ENCODE assay signal across 11 cellular contexts in the genomic region with DNA sequence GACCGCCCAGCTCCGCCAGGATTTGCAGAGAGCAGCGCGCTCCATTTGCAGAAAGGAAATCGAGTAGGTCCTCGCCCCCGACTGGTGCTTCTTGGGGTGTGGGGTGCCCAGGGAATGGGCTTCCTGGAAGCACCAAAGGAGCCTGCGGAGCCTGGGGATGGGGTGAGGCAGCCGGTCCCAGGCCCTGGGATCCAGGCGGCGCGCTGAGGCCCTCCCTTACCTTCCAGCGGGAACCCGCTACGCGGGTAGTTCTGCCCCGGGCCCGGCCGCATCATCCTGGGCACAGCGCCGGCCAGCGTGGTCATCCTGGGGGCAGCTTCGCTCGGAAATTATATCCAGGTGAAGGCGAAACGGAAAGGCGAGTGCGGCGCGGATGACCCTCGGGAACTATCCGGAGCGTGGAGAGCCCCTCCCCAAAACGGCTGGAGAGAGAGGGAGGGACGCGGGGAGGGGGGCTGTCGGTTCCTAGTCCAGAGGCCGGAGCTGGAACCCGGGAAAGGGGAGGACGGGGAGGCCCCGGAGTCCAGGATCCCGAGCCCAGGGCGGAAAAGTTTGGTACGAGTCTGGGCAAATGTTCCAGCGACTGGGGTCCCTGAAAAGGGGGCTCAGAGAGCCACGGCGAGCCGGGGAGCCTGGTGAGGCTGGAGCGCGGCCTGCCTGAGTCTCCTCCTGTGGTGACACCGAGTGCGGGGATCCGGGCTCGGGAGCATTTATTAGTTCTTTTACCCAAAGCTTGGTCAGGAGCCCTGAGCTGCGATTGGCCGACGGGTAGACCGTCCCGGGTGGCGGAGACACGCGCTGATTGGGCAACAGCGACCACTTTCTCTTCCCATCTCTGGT. TPM values are rescaled to one million over a fixed set of nuclear protein-coding genes. Genes with fewer than 3 reads are reported as not detected.
DNase-seq lines count a peak whose midpoint lies in the region; ATAC-seq and TF ChIP-seq lines count a peak whose summit lies in the region.
"Had no signal": no experiment of that assay in that cellular context is flagged by ENCODE, and none has a peak within 500 bp of the region (broad histone marks: within the 10 kb centered on the region; RNA-seq: fewer than 3 reads in every experiment).

Gene PAX3 (minus strand): TSS at position 688 of the 840 bp plus-strand sequence. CDS start 383 bp downstream, at position 305.

- in situ Hi-C loops in mammary epithelial cell (cut with MboI; ENCODE audit: low sequenced_read_pairs in 2 of 2) = no loop called here

- H3K36me3 ChIP-seq in mammary epithelial cell (ENCODE audit: insufficient read depth, low read length) = no peaks in the 10 kb centered on the region
- H3K36me3 ChIP-seq in mesodermal cell (ENCODE audit: control insufficient read depth, insufficient read depth, low read length) = no peaks in the 10 kb centered on the region
- no peaks in the 10 kb centered on the region for H3K36me3 ChIP-seq in upper lobe of right lung
- H3K36me3 ChIP-seq: tibial nerve had no signal

- no peaks in the 10 kb centered on the region for H4K20me1 ChIP-seq in mammary epithelial cell (ENCODE audit: insufficient read depth, low read length)

- CTCF ChIA-PET in mammary epithelial cell (lab: Charles Lee; ENCODE audit: low non-redundant PET) = no interaction called here

- no peak within 1 kb of the TSS for H3K27ac ChIP-seq in mammary epithelial cell (ENCODE audit: insufficient read depth, low read depth, low read length)
- peak within 1 kb of the TSS; percentile 57 for H3K27ac ChIP-seq in mesodermal cell (ENCODE audit: low read depth, low read length, severe bottlenecking)
- H3K27ac ChIP-seq in upper lobe of right lung = no peak within 1 kb of the TSS
- H3K27ac ChIP-seq: dorsolateral prefrontal cortex, tibial nerve had no signal

- H3K9me3 ChIP-seq in mammary epithelial cell (replicated peaks; ENCODE audit: insufficient read depth, low read length) (peaks cover 2% of the 10 kb centered on the region), mesodermal cell (ENCODE audit: control insufficient read depth, low read length) (no peaks in the 10 kb centered on the region), upper lobe of right lung (no peaks in the 10 kb centered on the region)
- H3K9me3 ChIP-seq: tibial nerve had no signal

- H3K4me2 ChIP-seq in mammary epithelial cell (ENCODE audit: insufficient read depth, low read depth, low read length) = peak within 1 kb of the TSS; percentile 35

- H3K27me3 ChIP-seq in mammary epithelial cell (ENCODE audit: insufficient read depth, low read length) (peaks cover 95% of the 10 kb centered on the region), upper lobe of right lung (peaks cover 99% of the 10 kb centered on the region)

- intact Hi-C loops in mammary epithelial cell (cut with micrococcal nuclease) = no loop called here
- intact Hi-C loops in upper lobe of right lung (cut with DNase I) = no loop called here

- DNase-seq in AG08395 (ENCODE audit: low spot score) (peak; percentile 95), H4 (ENCODE audit: low spot score) (peak; percentile 84), mammary epithelial cell (no peak), A172 (ENCODE audit: low spot score) (no peak), upper lobe of right lung (no peak)
- DNase-seq: DMS79, dorsolateral prefrontal cortex had no signal

- H3K79me2 ChIP-seq in mammary epithelial cell (ENCODE audit: insufficient read depth, low read length) = no peaks in the 10 kb centered on the region

- WGBS in mammary epithelial cell (ENCODE audit: low coverage, missing lambda C conversion rate) = 12% methylated on average over 19 of the region's 63 CpGs
- WGBS in mesodermal cell (ENCODE audit: insufficient coverage in 2 of 2), 2 experiments = 1% methylated on average over 49 to 60 of the region's 63 CpGs

- dilution Hi-C loops in mammary epithelial cell (cut with HindIII; ENCODE audit: low sequenced_read_pairs) = no loop called here

- BruUV-seq in mammary epithelial cell (replicated peaks; lab: Mats Ljungman, UMichigan) = no TSS peak

- TF ChIP-seq CTCF in mammary epithelial cell (conservative IDR thresholded peaks at IDR 0.05 in 1 of 2, IDR thresholded peaks at IDR 0.05 in 1 of 2; ENCODE audit: extremely low read depth in 1 of 2, insufficient read depth in 1 of 2, low read depth in 1 of 2, low read length in 2 of 2) (no peak), upper lobe of right lung (IDR thresholded peaks at IDR 0.05) (no peak)

- ATAC-seq in GM21576 (IDR thresholded peaks at IDR 0.05; ENCODE audit: unreplicated experiment) (no peak), HG03520 (IDR thresholded peaks at IDR 0.05; ENCODE audit: unreplicated experiment) (no peak), upper lobe of right lung (no peak)

- no peak within 1 kb of the TSS for H3K9ac ChIP-seq in mammary epithelial cell (ENCODE audit: insufficient read depth, low read length)

- H3K4me3 ChIP-seq in mammary epithelial cell (replicated peaks in 1 of 3; ENCODE audit: insufficient read depth in 1 of 3, low read depth in 2 of 3, low read length in 3 of 3) = no peak within 1 kb of the TSS
- peak within 1 kb of the TSS; percentile 47 for H3K4me3 ChIP-seq in mesodermal cell (ENCODE audit: extremely low read depth, insufficient read depth, low read length, poor library complexity, severe bottlenecking)
- H3K4me3 ChIP-seq in upper lobe of right lung = no peak within 1 kb of the TSS

- peaks cover 3% of the 10 kb centered on the region for H3K4me1 ChIP-seq in mammary epithelial cell (ENCODE audit: insufficient read depth, low read length)
- peaks cover 41% of the 10 kb centered on the region for H3K4me1 ChIP-seq in mesodermal cell (ENCODE audit: control insufficient read depth, insufficient read depth, low read length, poor library complexity, severe bottlenecking)
- H3K4me1 ChIP-seq in upper lobe of right lung = peaks cover 17% of the 10 kb centered on the region

- no peak within 1 kb of the TSS for H2AFZ ChIP-seq in mammary epithelial cell (ENCODE audit: low read depth, low read length)

RNA-seq across cellular contexts. Expression of gene PAX3, which starts in this region (rescaled TPM):
- total RNA-seq in H4 (2014; rRNA removed; shearing (Covaris generic)) = 2.3 and 5.5 TPM in 2 replicates
- not detected for total RNA-seq in mammary epithelial cell
- not detected for polyA plus RNA-seq in mammary epithelial cell
- not detected for polyA minus RNA-seq in mammary epithelial cell
- polyA plus RNA-seq in mesodermal cell (2013, experiment 1 of 2) = 13.7 TPM
- polyA plus RNA-seq in mesodermal cell (2013, experiment 2 of 2) = 10.5 TPM
- not detected in 2 replicates for total RNA-seq in A172 (2014; rRNA removed; shearing (Covaris generic))
- total RNA-seq in upper lobe of right lung = not detected
- total RNA-seq: tibial nerve had no signal

Comparison
In these comparisons a context has a peak if more than half of its experiments do, and no peak if none do; other contexts are left out.
1. DNase-seq: peak in AG08395 (single experiment) and H4 (single experiment); none in mammary epithelial cell (single experiment), A172 (single experiment) and upper lobe of right lung (single experiment).